In the genomic region with DNA sequence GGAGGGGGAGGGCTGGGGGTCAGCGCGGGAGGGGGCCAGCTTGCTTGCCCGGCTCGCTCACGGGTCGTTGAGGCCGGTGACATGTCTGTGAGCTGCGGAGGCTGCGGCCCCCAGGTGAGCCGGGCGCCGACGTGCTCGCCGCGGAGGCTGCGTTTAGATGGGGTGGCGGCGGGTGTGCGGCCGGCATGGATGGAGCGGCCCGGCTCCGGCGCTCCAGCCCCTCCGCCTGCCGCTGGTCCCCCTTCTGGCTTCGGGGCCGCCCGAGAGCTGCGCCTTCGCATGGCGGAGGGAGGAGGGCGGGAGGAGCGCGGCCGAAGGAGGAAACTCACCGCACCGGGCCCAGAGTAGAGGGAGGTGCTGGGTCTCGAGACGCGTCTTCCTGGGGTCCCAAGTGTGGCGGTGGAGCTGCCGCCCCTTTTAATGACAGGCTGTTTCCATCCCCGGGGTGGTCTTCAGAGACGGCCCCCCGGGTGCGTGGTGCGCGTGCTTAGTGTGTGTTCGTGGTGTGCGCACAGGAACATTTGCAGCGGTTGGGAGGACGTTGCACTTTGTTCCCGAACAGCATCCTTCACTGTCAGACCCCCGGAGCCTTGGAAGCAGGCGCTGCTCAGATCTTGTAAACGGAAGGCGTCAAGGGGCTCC, we compare ENCODE assay signal across 8 cellular contexts. TPM values are rescaled to one million over a fixed set of nuclear protein-coding genes. Genes with fewer than 3 reads are reported as not detected.
DNase-seq lines count a peak whose midpoint lies in the region; ATAC-seq lines count a peak whose summit lies in the region.

A gene with protein sequence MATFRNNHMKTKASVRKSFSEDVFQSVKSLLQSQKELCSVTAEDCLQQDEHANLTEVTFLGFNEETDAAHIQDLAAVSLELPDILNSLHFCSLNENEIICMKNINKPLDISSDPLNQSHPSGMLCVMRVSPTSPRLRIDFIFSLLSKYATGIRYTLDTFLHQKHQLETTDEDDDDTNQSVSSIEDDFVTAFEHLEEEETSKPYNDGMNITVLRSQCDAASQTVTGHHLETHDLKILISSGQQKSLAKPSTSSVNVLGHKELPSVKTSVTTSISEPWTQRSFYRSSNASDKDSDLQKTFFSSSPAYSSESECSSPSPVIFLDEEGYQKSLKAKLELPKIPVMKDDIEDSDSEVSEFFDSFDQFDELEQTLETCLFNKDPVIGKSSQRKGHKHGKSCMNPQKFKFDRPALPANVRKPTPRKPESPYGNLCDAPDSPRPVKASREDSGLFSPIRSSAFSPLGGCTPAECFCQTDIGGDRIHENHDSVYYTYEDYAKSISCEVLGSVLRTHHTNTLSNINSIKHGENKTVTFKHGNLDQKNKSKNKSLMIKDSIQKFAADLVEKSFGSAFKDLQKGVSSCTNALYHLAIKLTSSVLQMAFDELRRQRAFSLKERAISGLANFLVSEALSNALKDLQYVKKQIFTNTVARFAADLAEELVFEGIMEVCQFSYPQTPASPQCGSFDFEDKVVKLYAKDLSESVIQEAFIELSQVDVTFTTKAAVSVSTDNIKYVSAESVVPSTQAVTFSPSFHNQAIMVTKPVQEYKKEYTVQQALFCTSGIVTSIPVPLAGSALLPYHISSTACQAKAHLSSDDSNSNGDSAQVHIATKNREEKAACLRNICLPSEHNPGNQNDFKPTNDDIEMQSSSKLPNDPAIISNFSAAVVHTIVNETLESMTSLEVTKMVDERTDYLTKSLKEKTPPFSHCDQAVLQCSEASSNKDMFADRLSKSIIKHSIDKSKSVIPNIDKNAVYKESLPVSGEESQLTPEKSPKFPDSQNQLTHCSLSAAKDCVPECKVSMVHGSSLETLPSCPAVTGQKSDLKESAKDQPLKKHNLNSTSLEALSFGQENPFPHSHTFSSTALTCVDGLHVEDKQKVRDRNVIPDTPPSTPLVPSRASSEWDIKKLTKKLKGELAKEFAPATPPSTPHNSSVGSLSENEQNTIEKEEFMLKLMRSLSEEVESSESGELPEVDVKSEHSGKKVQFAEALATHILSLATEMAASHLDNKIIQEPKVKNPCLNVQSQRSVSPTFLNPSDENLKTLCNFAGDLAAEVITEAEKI (N-terminal part only) (plus strand): TSS at position 38 of the 642 bp plus-strand sequence. CDS start 14,197 bp downstream, outside the sequence.

- peak within 1 kb of the TSS; percentile 67 for H3K4me3 ChIP-seq in mononuclear cell (ENCODE audit: low read length)

- in situ Hi-C loops in endometrial microvascular endothelial cells (cut with HindIII; ENCODE audit: inconsistent ontology term, low pct_unique_long_range_greater_than_20kb, low sequenced_read_pairs), result no loop called here

- CTCF ChIA-PET in activated CD8-positive, alpha-beta memory T cell treated with anti-CD3 and anti-CD28 coated beads for 36 hours (lab: Charles Lee), result interaction anchor here (0.8 to 1.1 kb wide), 2 partner anchors 49 to 355 kb away, joined by 3 read pairs; no protein-coding TSS in a partner anchor

- H3K9me3 ChIP-seq in mononuclear cell (ENCODE audit: low read depth, low read length), result no peaks in the 10 kb centered on the region

- peaks cover 42% of the 10 kb centered on the region for H3K4me1 ChIP-seq in mononuclear cell (ENCODE audit: insufficient read depth, low read length)

- peak; percentile 75 for DNase-seq in NCI-H146 (lab: John Stamatoyannopoulos, UW)
- no peak for DNase-seq in NCI-H146 treated with DMSO at 0.1 percent for 48 hours (lab: John Stamatoyannopoulos, UW; ENCODE audit: unreplicated experiment)
- DNase-seq in NCI-H2227 (lab: John Stamatoyannopoulos, UW; ENCODE audit: unreplicated experiment), result peak; percentile 73
- DNase-seq in stimulated activated CD8-positive, alpha-beta memory T cell treated with anti-CD3 and anti-CD28 coated beads, Interleukin-4, amount 100 ng/mL, for 48 hours, result peak; percentile 68

- H3K27me3 ChIP-seq in mononuclear cell (ENCODE audit: insufficient read depth, low read length), result no peaks in the 10 kb centered on the region

- POLR2A ChIA-PET in activated CD8-positive, alpha-beta memory T cell treated with anti-CD3 and anti-CD28 coated beads for 36 hours (lab: Charles Lee), result interaction anchor here (0.7 to 2.5 kb wide), 6 partner anchors 9 to 962 kb away, joined by 3 to 15 read pairs (median 4); no protein-coding TSS in a partner anchor

- peak; percentile 21 for ATAC-seq in HG02678 (IDR thresholded peaks at IDR 0.05; ENCODE audit: unreplicated experiment)

RNA-seq across cellular contexts. Expression of the gene that starts here (rescaled TPM):
- total RNA-seq in activated CD8-positive, alpha-beta memory T cell treated with anti-CD3 and anti-CD28 coated beads for 36 hours, result 10 to 100 TPM; 40.2 to 42.0 TPM
- total RNA-seq in endometrial microvascular endothelial cells (ENCODE audit: inconsistent ontology term), result 18.1 TPM
- total RNA-seq in mononuclear cell, result 20.3 TPM
